Comparison of ENCODE assay signal across 8 cellular contexts in genomic region chr7:129434846-129435318, GRCh38. TPM values are rescaled to one million over a fixed set of nuclear protein-coding genes. Genes with fewer than 3 reads are reported as not detected.
DNase-seq lines count a peak whose midpoint lies in the region; ATAC-seq and TF ChIP-seq lines count a peak whose summit lies in the region.

No MANE protein-coding gene starts in this region.

- peak overlapping the region; percentile 89 for H3K4me3 Mint-ChIP-seq in progenitor cell of endocrine pancreas (ENCODE audit: low read depth)

- H3K9me3 ChIP-seq in HUES64 (ENCODE audit: insufficient read depth, low read depth, low read length) (no peaks in the 10 kb centered on the region), cardiac muscle cell (ENCODE audit: low read depth) (no peaks in the 10 kb centered on the region)

- peaks cover 13% of the 10 kb centered on the region for H3K4me1 ChIP-seq in HUES64 (ENCODE audit: insufficient read depth, low read length)
- no peaks in the 10 kb centered on the region for H3K4me1 ChIP-seq in cardiac muscle cell (ENCODE audit: low read depth)

- H3K4me1 Mint-ChIP-seq in progenitor cell of endocrine pancreas (ENCODE audit: low read depth): peaks cover 8% of the 10 kb centered on the region

- H3K27ac ChIP-seq in HUES64 (ENCODE audit: low read depth, low read length) (peak overlapping the region; percentile 86; the same call in 1 of the 2 replicates), cardiac muscle cell (peak overlapping the region; percentile 82)

- peak overlapping the region; percentile 84 for H3K27ac Mint-ChIP-seq in progenitor cell of endocrine pancreas

- DNase-seq in CMK (ENCODE audit: low read depth) (peak; percentile 5), cardiac muscle cell (ENCODE audit: low read depth in 1 of 2, low spot score in 1 of 2) (peak; percentile 24 to 54), progenitor cell of endocrine pancreas (ENCODE audit: low spot score, unreplicated experiment) (peak; percentile 19), putamen (ENCODE audit: low spot score) (no peak)
- peak; percentile 14 for DNase-seq in activated CD8-positive, alpha-beta memory T cell treated with anti-CD3 and anti-CD28 coated beads, Interleukin-2, amount 50 U/mL, for 4 hours

- H3K9ac ChIP-seq in HUES64 (ENCODE audit: low read depth, low read length): peak overlapping the region; percentile 63

- H3K27me3 Mint-ChIP-seq in progenitor cell of endocrine pancreas: peaks cover 33% of the 10 kb centered on the region

- WGBS in HUES64: 1% methylated on average over 21 of the region's 25 CpGs

- ATAC-seq in HG03025 (IDR thresholded peaks at IDR 0.05; ENCODE audit: low FRiP score, unreplicated experiment) (no peak), GM19324 (IDR thresholded peaks at IDR 0.05; ENCODE audit: low FRiP score, unreplicated experiment) (no peak)

- no peak for TF ChIP-seq CTCF in cardiac muscle cell (IDR thresholded peaks at IDR 0.05; ENCODE audit: low read depth, low read length)
- TF ChIP-seq CTCF in progenitor cell of endocrine pancreas (IDR thresholded peaks at IDR 0.05; ENCODE audit: unreplicated experiment): no peak

- peaks cover 31% of the 10 kb centered on the region for H3K27me3 ChIP-seq in HUES64 (ENCODE audit: insufficient read depth, low read length)
- no peaks in the 10 kb centered on the region for H3K27me3 ChIP-seq in cardiac muscle cell

- H3K9me3 Mint-ChIP-seq in progenitor cell of endocrine pancreas (ENCODE audit: low read depth): no peaks in the 10 kb centered on the region

- peak overlapping the region; percentile 89 for H3K4me3 ChIP-seq in HUES64 (ENCODE audit: low read length)
- H3K4me3 ChIP-seq in cardiac muscle cell: peak overlapping the region; percentile 78

- H3K36me3 Mint-ChIP-seq in progenitor cell of endocrine pancreas (ENCODE audit: insufficient read depth): no peaks in the 10 kb centered on the region

- H3K36me3 ChIP-seq in HUES64 (ENCODE audit: insufficient read depth, low read length): no peaks in the 10 kb centered on the region
- no peaks in the 10 kb centered on the region for H3K36me3 ChIP-seq in cardiac muscle cell

RNA-seq across cellular contexts. Expression of gene STRIP2, which starts 0.7 kb away (rescaled TPM):
- polyA plus RNA-seq in HUES64 (2013, experiment 1 of 2): 5.3 TPM
- polyA plus RNA-seq in HUES64 (2013, experiment 2 of 2): 5.9 TPM
- total RNA-seq in cardiac muscle cell: 23.5 and 38.9 TPM in 2 replicates
- polyA plus RNA-seq in cardiac muscle cell: 11.7 and 22.0 TPM in 2 replicates
- 6.5 and 6.8 TPM in 2 replicates for total RNA-seq in progenitor cell of endocrine pancreas
